9 cellular contexts compared by ENCODE assay signal in genomic region chr12:115916910-115917668, GRCh38.
A peak's percentile ranks its signal among the peaks of the same experiment; 100 is the strongest.
DNase-seq lines count a peak whose midpoint lies in the region; TF ChIP-seq lines count a peak whose summit lies in the region.
"Had no signal": no experiment of that assay in that cellular context is flagged by ENCODE, and none has a peak within 500 bp of the region (broad histone marks: within the 10 kb centered on the region; RNA-seq: fewer than 3 reads in every experiment).

No MANE protein-coding gene starts in this region.

- H3K27me3 ChIP-seq in brain microvascular endothelial cell (replicated peaks) = peaks cover 19% of the 10 kb centered on the region

- TF ChIP-seq CTCF in LNCAP (IDR thresholded peaks at IDR 0.05) (peak; percentile 86), brain microvascular endothelial cell (IDR thresholded peaks at IDR 0.05; ENCODE audit: low read depth, low read length, missing control alignments) (peak; percentile 84)

- peak; percentile 78 for DNase-seq in AG20443 (ENCODE audit: low spot score)
- DNase-seq in GM19240 (ENCODE audit: insufficient read length, low spot score) = peak; percentile 50
- peak; percentile 26 for DNase-seq in UCSD-AML1 (lab: John Stamatoyannopoulos, UW; ENCODE audit: unreplicated experiment)
- DNase-seq in brain microvascular endothelial cell = no peak
- peak; percentile 23 for DNase-seq in inferior parietal cortex (ENCODE audit: extremely low spot score)
- DNase-seq in stimulated activated CD4-positive, alpha-beta T cell treated with anti-CD3 and anti-CD28 coated beads, Interleukin-1b, Interleukin-23, amount 100 ng/mL, for 1 hour (ENCODE audit: low read depth in 2 of 2) = peak; percentile 41 to 74
- DNase-seq in mesenteric fat pad (ENCODE audit: low spot score) = no peak

- in situ Hi-C loops in brain microvascular endothelial cell (cut with HindIII; ENCODE audit: low pct_ligation_motif_present, low sequenced_read_pairs) = no loop called here

- H3K36me3 ChIP-seq in brain microvascular endothelial cell (replicated peaks) = no peaks in the 10 kb centered on the region
- H3K36me3 ChIP-seq: HAP-1 had no signal

- H3K27ac ChIP-seq in brain microvascular endothelial cell = no peak overlapping the region

- no peak overlapping the region for H3K4me3 ChIP-seq in brain microvascular endothelial cell (ENCODE audit: low read depth, low read length)
- H3K4me3 ChIP-seq: HAP-1 had no signal

Comparison
In these comparisons a context has a peak if more than half of its experiments do, and no peak if none do; other contexts are left out.
1. DNase-seq: peak in AG20443 (single experiment), GM19240 (single experiment), UCSD-AML1 (single experiment), inferior parietal cortex (single experiment) and stimulated activated CD4-positive, alpha-beta T cell treated with anti-CD3 and anti-CD28 coated beads, Interleukin-1b, Interleukin-23, amount 100 ng/mL, for 1 hour (2 of 2); none in brain microvascular endothelial cell (single experiment) and mesenteric fat pad (single experiment).